2 cellular contexts compared by ENCODE assay signal in the genomic region with DNA sequence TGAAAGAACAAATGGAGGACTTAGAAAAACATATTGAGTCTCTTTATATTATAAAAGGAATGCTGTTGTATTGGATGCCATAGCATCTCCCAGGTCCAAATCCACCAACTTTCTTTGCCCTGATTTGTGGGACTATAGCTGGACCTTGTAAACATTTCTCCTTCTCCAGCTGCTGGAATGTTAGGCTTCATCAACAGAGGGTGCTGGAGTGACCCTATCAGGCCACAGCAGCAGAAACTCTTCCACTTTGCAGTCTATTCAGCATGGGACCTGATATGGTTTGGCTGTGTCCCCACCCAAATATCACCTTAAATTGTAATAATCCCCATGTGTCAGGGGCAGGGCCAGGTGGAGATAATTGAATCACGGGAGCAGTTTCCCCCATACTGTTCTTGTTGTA.
TF ChIP-seq lines count a peak whose summit lies in the region.

No MANE protein-coding gene starts in this region.

TF ChIP-seq in H1, 55 proteins besides CTCF, POLR2A, EP300 and RAD21:
- TF ChIP-seq JUN (IDR thresholded peaks at IDR 0.05; ENCODE audit: low read depth, low read length) (no peak), ASH2L (IDR thresholded peaks at IDR 0.05; ENCODE audit: low read length) (no peak), RBBP5 (IDR thresholded peaks at IDR 0.05; ENCODE audit: borderline replicate concordance, low read depth, low read length) (no peak), TAF7 (optimal IDR thresholded peaks at IDR 0.05; ENCODE audit: borderline replicate concordance, low read depth, low read length) (no peak), YY1 (IDR thresholded peaks at IDR 0.05; ENCODE audit: low read depth, low read length) (no peak), RFX5 (IDR thresholded peaks at IDR 0.05; ENCODE audit: borderline replicate concordance, low read depth, low read length) (no peak), EGR1 (IDR thresholded peaks at IDR 0.05; ENCODE audit: borderline replicate concordance, low read depth, low read length) (no peak), SP1 (IDR thresholded peaks at IDR 0.05; ENCODE audit: low read depth, low read length) (no peak)

TF ChIP-seq in liver, 16 proteins besides CTCF, POLR2A, EP300 and RAD21:
- TF ChIP-seq HNF4A (conservative IDR thresholded peaks at IDR 0.05): no peak
- no peak for TF ChIP-seq RXRA (IDR thresholded peaks at IDR 0.05)
- TF ChIP-seq TAF1 (conservative IDR thresholded peaks at IDR 0.05): no peak
- TF ChIP-seq, protein P1, sequence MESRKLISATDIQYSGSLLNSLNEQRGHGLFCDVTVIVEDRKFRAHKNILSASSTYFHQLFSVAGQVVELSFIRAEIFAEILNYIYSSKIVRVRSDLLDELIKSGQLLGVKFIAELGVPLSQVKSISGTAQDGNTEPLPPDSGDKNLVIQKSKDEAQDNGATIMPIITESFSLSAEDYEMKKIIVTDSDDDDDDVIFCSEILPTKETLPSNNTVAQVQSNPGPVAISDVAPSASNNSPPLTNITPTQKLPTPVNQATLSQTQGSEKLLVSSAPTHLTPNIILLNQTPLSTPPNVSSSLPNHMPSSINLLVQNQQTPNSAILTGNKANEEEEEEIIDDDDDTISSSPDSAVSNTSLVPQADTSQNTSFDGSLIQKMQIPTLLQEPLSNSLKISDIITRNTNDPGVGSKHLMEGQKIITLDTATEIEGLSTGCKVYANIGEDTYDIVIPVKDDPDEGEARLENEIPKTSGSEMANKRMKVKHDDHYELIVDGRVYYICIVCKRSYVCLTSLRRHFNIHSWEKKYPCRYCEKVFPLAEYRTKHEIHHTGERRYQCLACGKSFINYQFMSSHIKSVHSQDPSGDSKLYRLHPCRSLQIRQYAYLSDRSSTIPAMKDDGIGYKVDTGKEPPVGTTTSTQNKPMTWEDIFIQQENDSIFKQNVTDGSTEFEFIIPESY (IDR thresholded peaks at IDR 0.05): no peak
- no peak for TF ChIP-seq NR2F2 (IDR thresholded peaks at IDR 0.05)
- no peak for TF ChIP-seq HNF4G (IDR thresholded peaks at IDR 0.05)
- TF ChIP-seq, protein P2, sequence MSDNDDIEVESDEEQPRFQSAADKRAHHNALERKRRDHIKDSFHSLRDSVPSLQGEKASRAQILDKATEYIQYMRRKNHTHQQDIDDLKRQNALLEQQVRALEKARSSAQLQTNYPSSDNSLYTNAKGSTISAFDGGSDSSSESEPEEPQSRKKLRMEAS (IDR thresholded peaks at IDR 0.05): no peak
- TF ChIP-seq JUND (IDR thresholded peaks at IDR 0.05): no peak
- TF ChIP-seq, protein P3, sequence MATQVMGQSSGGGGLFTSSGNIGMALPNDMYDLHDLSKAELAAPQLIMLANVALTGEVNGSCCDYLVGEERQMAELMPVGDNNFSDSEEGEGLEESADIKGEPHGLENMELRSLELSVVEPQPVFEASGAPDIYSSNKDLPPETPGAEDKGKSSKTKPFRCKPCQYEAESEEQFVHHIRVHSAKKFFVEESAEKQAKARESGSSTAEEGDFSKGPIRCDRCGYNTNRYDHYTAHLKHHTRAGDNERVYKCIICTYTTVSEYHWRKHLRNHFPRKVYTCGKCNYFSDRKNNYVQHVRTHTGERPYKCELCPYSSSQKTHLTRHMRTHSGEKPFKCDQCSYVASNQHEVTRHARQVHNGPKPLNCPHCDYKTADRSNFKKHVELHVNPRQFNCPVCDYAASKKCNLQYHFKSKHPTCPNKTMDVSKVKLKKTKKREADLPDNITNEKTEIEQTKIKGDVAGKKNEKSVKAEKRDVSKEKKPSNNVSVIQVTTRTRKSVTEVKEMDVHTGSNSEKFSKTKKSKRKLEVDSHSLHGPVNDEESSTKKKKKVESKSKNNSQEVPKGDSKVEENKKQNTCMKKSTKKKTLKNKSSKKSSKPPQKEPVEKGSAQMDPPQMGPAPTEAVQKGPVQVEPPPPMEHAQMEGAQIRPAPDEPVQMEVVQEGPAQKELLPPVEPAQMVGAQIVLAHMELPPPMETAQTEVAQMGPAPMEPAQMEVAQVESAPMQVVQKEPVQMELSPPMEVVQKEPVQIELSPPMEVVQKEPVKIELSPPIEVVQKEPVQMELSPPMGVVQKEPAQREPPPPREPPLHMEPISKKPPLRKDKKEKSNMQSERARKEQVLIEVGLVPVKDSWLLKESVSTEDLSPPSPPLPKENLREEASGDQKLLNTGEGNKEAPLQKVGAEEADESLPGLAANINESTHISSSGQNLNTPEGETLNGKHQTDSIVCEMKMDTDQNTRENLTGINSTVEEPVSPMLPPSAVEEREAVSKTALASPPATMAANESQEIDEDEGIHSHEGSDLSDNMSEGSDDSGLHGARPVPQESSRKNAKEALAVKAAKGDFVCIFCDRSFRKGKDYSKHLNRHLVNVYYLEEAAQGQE (IDR thresholded peaks at IDR 0.05): no peak
- no peak for TF ChIP-seq GABPA (IDR thresholded peaks at IDR 0.05 in 1 of 2, conservative IDR thresholded peaks at IDR 0.05 in 1 of 2)
- TF ChIP-seq FOXA2 (IDR thresholded peaks at IDR 0.05): no peak
- TF ChIP-seq EGR1 (IDR thresholded peaks at IDR 0.05; ENCODE audit: low read depth in 2 of 2): no peak
- no peak for TF ChIP-seq YY1 (IDR thresholded peaks at IDR 0.05)
- no peak for TF ChIP-seq SP1 (IDR thresholded peaks at IDR 0.05)
- TF ChIP-seq FOXA1 (IDR thresholded peaks at IDR 0.05): no peak
